Comparison of ENCODE assay signal across 1 cellular context in genomic region chr6:37135835-37136694, GRCh38.
TF ChIP-seq lines count a peak whose summit lies in the region.

No MANE protein-coding gene starts in this region.

TF ChIP-seq in HCT116, 20 proteins besides CTCF, POLR2A, EP300 and RAD21 (continued from another document):
- TF ChIP-seq ZBTB33 (IDR thresholded peaks at IDR 0.05; ENCODE audit: extremely low read depth, insufficient replicate concordance, low read length) = no peak
- no peak for TF ChIP-seq YY1 (IDR thresholded peaks at IDR 0.05; ENCODE audit: extremely low read depth, insufficient replicate concordance, low read depth, low read length)
- TF ChIP-seq JUND (IDR thresholded peaks at IDR 0.05) = no peak
- TF ChIP-seq SRF (IDR thresholded peaks at IDR 0.05; ENCODE audit: low read depth) = no peak
